ENCODE assay signal across 3 cellular contexts in the genomic region with DNA sequence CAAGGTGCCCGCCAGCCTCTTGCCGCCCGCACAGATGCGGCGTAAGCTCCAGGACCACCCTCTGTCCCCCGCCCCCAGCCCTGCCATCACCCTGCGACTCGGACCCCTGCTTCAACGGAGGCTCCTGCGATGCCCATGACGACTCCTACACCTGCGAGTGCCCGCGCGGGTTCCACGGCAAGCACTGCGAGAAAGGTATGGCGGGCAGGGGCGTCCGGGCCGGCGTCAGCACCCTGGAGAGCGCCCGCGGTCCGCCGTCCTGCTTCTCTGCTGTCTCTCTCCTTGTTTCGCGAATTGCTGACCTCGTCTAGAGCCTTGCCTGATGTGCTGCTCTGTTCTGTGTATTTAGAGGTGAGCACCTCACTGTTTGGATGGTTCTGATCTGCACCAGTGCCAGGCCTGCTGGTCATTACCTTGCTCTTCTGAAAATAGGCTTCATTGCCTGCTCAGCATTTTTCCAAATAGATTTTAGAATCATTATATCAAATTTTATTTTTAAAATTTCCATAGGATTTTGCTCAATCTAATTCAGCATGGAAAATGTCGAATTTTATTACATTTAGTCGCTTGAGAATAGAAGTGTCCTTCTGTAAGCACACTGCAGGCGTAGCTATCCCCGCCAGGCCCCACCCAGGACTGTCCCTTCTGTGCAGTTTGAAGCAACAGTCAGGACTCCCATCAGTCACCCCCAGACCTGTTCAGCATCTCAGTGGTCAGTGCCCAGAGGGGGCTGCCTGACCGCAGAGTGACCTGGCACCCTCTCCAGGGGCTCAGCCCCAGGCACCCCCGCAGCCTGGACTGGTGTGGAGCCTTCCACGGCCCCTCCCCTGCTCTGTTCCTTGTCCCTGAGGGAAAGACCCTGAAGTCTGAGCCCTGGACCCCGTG.
TF ChIP-seq lines count a peak whose summit lies in the region.

No MANE protein-coding gene starts in this region.

TF ChIP-seq in SK-N-SH, 30 proteins besides CTCF, POLR2A, EP300 and RAD21:
- TF ChIP-seq CHD2 (IDR thresholded peaks at IDR 0.05; ENCODE audit: low read length, partially characterized antibody) (no peak), GABPA (IDR thresholded peaks at IDR 0.05; ENCODE audit: low read depth) (no peak), MXI1 (IDR thresholded peaks at IDR 0.05; ENCODE audit: low read depth, low read length) (no peak), MEF2A (IDR thresholded peaks at IDR 0.05; ENCODE audit: borderline replicate concordance, low read depth) (no peak)
- TF ChIP-seq, protein P1, sequence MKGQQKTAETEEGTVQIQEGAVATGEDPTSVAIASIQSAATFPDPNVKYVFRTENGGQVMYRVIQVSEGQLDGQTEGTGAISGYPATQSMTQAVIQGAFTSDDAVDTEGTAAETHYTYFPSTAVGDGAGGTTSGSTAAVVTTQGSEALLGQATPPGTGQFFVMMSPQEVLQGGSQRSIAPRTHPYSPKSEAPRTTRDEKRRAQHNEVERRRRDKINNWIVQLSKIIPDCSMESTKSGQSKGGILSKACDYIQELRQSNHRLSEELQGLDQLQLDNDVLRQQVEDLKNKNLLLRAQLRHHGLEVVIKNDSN (IDR thresholded peaks at IDR 0.05; ENCODE audit: borderline replicate concordance, low read depth), result no peak
- TF ChIP-seq, protein P2, sequence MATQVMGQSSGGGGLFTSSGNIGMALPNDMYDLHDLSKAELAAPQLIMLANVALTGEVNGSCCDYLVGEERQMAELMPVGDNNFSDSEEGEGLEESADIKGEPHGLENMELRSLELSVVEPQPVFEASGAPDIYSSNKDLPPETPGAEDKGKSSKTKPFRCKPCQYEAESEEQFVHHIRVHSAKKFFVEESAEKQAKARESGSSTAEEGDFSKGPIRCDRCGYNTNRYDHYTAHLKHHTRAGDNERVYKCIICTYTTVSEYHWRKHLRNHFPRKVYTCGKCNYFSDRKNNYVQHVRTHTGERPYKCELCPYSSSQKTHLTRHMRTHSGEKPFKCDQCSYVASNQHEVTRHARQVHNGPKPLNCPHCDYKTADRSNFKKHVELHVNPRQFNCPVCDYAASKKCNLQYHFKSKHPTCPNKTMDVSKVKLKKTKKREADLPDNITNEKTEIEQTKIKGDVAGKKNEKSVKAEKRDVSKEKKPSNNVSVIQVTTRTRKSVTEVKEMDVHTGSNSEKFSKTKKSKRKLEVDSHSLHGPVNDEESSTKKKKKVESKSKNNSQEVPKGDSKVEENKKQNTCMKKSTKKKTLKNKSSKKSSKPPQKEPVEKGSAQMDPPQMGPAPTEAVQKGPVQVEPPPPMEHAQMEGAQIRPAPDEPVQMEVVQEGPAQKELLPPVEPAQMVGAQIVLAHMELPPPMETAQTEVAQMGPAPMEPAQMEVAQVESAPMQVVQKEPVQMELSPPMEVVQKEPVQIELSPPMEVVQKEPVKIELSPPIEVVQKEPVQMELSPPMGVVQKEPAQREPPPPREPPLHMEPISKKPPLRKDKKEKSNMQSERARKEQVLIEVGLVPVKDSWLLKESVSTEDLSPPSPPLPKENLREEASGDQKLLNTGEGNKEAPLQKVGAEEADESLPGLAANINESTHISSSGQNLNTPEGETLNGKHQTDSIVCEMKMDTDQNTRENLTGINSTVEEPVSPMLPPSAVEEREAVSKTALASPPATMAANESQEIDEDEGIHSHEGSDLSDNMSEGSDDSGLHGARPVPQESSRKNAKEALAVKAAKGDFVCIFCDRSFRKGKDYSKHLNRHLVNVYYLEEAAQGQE (IDR thresholded peaks at IDR 0.05; ENCODE audit: low read depth, low read length), result peak; percentile 89
TF ChIP-seq in SK-N-SH: peak in this region for 1.

TF ChIP-seq in SK-N-SH treated with all-trans-retinoic acid at 6 μM for 48 hours, 23 proteins besides CTCF, POLR2A, EP300 and RAD21:
- TF ChIP-seq TCF4 (CRISPR knock-in tag; IDR thresholded peaks at IDR 0.05; ENCODE audit: borderline replicate concordance), result no peak
- TF ChIP-seq, protein P3, sequence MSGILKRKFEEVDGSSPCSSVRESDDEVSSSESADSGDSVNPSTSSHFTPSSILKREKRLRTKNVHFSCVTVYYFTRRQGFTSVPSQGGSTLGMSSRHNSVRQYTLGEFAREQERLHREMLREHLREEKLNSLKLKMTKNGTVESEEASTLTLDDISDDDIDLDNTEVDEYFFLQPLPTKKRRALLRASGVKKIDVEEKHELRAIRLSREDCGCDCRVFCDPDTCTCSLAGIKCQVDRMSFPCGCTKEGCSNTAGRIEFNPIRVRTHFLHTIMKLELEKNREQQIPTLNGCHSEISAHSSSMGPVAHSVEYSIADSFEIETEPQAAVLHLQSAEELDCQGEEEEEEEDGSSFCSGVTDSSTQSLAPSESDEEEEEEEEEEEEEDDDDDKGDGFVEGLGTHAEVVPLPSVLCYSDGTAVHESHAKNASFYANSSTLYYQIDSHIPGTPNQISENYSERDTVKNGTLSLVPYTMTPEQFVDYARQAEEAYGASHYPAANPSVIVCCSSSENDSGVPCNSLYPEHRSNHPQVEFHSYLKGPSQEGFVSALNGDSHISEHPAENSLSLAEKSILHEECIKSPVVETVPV (CRISPR knock-in tag; IDR thresholded peaks at IDR 0.05), result no peak
- TF ChIP-seq, protein P4, sequence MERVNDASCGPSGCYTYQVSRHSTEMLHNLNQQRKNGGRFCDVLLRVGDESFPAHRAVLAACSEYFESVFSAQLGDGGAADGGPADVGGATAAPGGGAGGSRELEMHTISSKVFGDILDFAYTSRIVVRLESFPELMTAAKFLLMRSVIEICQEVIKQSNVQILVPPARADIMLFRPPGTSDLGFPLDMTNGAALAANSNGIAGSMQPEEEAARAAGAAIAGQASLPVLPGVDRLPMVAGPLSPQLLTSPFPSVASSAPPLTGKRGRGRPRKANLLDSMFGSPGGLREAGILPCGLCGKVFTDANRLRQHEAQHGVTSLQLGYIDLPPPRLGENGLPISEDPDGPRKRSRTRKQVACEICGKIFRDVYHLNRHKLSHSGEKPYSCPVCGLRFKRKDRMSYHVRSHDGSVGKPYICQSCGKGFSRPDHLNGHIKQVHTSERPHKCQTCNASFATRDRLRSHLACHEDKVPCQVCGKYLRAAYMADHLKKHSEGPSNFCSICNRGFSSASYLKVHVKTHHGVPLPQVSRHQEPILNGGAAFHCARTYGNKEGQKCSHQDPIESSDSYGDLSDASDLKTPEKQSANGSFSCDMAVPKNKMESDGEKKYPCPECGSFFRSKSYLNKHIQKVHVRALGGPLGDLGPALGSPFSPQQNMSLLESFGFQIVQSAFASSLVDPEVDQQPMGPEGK (CRISPR knock-in tag; IDR thresholded peaks at IDR 0.05; ENCODE audit: borderline replicate concordance), result no peak

TF ChIP-seq in K562, 482 proteins besides CTCF, POLR2A, EP300 and RAD21 (continues in another document):
- TF ChIP-seq, protein P5, sequence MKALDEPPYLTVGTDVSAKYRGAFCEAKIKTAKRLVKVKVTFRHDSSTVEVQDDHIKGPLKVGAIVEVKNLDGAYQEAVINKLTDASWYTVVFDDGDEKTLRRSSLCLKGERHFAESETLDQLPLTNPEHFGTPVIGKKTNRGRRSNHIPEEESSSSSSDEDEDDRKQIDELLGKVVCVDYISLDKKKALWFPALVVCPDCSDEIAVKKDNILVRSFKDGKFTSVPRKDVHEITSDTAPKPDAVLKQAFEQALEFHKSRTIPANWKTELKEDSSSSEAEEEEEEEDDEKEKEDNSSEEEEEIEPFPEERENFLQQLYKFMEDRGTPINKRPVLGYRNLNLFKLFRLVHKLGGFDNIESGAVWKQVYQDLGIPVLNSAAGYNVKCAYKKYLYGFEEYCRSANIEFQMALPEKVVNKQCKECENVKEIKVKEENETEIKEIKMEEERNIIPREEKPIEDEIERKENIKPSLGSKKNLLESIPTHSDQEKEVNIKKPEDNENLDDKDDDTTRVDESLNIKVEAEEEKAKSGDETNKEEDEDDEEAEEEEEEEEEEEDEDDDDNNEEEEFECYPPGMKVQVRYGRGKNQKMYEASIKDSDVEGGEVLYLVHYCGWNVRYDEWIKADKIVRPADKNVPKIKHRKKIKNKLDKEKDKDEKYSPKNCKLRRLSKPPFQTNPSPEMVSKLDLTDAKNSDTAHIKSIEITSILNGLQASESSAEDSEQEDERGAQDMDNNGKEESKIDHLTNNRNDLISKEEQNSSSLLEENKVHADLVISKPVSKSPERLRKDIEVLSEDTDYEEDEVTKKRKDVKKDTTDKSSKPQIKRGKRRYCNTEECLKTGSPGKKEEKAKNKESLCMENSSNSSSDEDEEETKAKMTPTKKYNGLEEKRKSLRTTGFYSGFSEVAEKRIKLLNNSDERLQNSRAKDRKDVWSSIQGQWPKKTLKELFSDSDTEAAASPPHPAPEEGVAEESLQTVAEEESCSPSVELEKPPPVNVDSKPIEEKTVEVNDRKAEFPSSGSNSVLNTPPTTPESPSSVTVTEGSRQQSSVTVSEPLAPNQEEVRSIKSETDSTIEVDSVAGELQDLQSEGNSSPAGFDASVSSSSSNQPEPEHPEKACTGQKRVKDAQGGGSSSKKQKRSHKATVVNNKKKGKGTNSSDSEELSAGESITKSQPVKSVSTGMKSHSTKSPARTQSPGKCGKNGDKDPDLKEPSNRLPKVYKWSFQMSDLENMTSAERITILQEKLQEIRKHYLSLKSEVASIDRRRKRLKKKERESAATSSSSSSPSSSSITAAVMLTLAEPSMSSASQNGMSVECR (CRISPR knock-in tag; IDR thresholded peaks at IDR 0.05), result 0 out of 2 replicates have a peak, but pooled peaks have one; percentile 21
- TF ChIP-seq TEAD1 (CRISPR knock-in tag; IDR thresholded peaks at IDR 0.05), result peak in 1 of 2 experiments; percentile 41; a peak in 1 of 4 replicates
- TF ChIP-seq, protein P6, sequence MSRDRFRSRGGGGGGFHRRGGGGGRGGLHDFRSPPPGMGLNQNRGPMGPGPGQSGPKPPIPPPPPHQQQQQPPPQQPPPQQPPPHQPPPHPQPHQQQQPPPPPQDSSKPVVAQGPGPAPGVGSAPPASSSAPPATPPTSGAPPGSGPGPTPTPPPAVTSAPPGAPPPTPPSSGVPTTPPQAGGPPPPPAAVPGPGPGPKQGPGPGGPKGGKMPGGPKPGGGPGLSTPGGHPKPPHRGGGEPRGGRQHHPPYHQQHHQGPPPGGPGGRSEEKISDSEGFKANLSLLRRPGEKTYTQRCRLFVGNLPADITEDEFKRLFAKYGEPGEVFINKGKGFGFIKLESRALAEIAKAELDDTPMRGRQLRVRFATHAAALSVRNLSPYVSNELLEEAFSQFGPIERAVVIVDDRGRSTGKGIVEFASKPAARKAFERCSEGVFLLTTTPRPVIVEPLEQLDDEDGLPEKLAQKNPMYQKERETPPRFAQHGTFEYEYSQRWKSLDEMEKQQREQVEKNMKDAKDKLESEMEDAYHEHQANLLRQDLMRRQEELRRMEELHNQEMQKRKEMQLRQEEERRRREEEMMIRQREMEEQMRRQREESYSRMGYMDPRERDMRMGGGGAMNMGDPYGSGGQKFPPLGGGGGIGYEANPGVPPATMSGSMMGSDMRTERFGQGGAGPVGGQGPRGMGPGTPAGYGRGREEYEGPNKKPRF (IDR thresholded peaks at IDR 0.05; ENCODE audit: low read depth, low read length), result no peak
- no peak for TF ChIP-seq MBD2 (IDR thresholded peaks at IDR 0.05; ENCODE audit: borderline replicate concordance, low read depth)
- TF ChIP-seq HDAC3 (IDR thresholded peaks at IDR 0.05; ENCODE audit: borderline replicate concordance, partially characterized antibody), result no peak
- no peak for TF ChIP-seq JUN (IDR thresholded peaks at IDR 0.05; ENCODE audit: borderline replicate concordance, low read depth, low read length)
- TF ChIP-seq JUN (CRISPR knock-in tag; IDR thresholded peaks at IDR 0.05; ENCODE audit: borderline replicate concordance), result 0 out of 2 replicates have a peak, but pooled peaks have one; percentile 26
- TF ChIP-seq PRMT5 (CRISPR knock-in tag; IDR thresholded peaks at IDR 0.05), result 0 out of 2 replicates have a peak, but pooled peaks have one; percentile 52
- TF ChIP-seq, protein P7, sequence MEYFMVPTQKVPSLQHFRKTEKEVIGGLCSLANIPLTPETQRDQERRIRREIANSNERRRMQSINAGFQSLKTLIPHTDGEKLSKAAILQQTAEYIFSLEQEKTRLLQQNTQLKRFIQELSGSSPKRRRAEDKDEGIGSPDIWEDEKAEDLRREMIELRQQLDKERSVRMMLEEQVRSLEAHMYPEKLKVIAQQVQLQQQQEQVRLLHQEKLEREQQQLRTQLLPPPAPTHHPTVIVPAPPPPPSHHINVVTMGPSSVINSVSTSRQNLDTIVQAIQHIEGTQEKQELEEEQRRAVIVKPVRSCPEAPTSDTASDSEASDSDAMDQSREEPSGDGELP (CRISPR knock-in tag; IDR thresholded peaks at IDR 0.05; ENCODE audit: borderline replicate concordance), result peak; percentile 26; the same call in 1 of the 2 replicates
